ENCODE assay signal across 9 cellular contexts in the genomic region with DNA sequence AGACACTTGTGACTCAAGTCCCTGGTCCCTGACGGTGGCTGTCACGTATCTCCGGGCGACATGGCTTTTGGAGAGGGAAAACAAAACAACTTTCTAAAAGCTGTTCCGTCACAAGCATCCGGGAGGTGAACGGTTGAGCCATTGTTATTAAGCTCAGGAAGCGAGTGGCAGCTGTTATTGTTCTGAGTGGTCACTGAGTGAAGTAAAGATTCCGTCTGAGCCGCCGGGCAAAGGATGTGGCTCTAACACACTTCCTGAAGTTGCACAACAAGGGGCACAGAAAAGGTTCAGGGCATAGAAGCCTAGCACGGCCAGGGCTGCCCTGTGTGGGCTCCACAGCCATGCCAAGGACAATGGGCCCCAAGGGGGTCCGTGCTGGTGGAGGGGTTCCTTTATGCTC. TPM values are rescaled to one million over a fixed set of nuclear protein-coding genes. Genes with fewer than 3 reads are reported as not detected.
DNase-seq lines count a peak whose midpoint lies in the region; ATAC-seq and TF ChIP-seq lines count a peak whose summit lies in the region.
"Had no signal": no experiment of that assay in that cellular context is flagged by ENCODE, and none has a peak within 500 bp of the region (broad histone marks: within the 10 kb centered on the region; RNA-seq: fewer than 3 reads in every experiment).

No MANE protein-coding gene starts in this region.

- POLR2A ChIA-PET in activated CD8-positive, alpha-beta T cell treated with anti-CD3 and anti-CD28 coated beads, Interleukin-2, amount 10 ng/mL, durations not matched to agents 7 days and 5 days (lab: Charles Lee), result interaction anchor here (0.9 to 7.5 kb wide), 4 partner anchors 9 to 183 kb away, joined by 3 to 136 read pairs (median 3); a partner anchor contains a TSS

- peak overlapping the region; percentile 71 for H3K4me3 Mint-ChIP-seq in activated CD8-positive, alpha-beta T cell treated with anti-CD3 and anti-CD28 coated beads, Interleukin-2, amount 10 ng/mL, durations not matched to agents 7 days and 5 days
- H3K4me3 Mint-ChIP-seq in Calu3 (ENCODE audit: low read depth, unreplicated experiment), result no peak overlapping the region

- H3K27ac Mint-ChIP-seq in activated CD8-positive, alpha-beta T cell treated with anti-CD3 and anti-CD28 coated beads, Interleukin-2, amount 10 ng/mL, durations not matched to agents 7 days and 5 days, result peak overlapping the region; percentile 93
- H3K27ac Mint-ChIP-seq in Calu3 (ENCODE audit: unreplicated experiment), result no peak overlapping the region

- CTCF ChIA-PET in activated CD8-positive, alpha-beta T cell treated with anti-CD3 and anti-CD28 coated beads, Interleukin-2, amount 10 ng/mL, durations not matched to agents 7 days and 5 days (lab: Charles Lee), result interaction anchor here (0.6 to 3.1 kb wide), 6 partner anchors 9 to 479 kb away, joined by 3 to 24 read pairs (median 4); a partner anchor contains a TSS
- CTCF ChIA-PET in Calu3 (lab: Charles Lee), result no interaction called here

- peak; percentile 24 for ATAC-seq in activated CD8-positive, alpha-beta T cell treated with anti-CD3 and anti-CD28 coated beads, Interleukin-2, amount 10 ng/mL, durations not matched to agents 7 days and 5 days

- TF ChIP-seq CTCF in Calu3 (IDR thresholded peaks at IDR 0.05; ENCODE audit: unreplicated experiment), result no peak

- 30% methylated on average over 13 of the region's 13 CpGs for WGBS in thymus

- H3K4me3 ChIP-seq in thymus (ENCODE audit: low read length), result no peak overlapping the region

- DNase-seq in activated gamma-delta T cell treated with Interleukin-2 at 50 U/mL for 16 hours (peak; percentile 48), activated gamma-delta T cell (lab: John Stamatoyannopoulos, UW) (no peak), NCI-H2171 treated with DMSO at 0.1 percent for 48 hours (lab: John Stamatoyannopoulos, UW) (no peak), Calu3 (no peak), NCI-H774 (lab: John Stamatoyannopoulos, UW) (no peak)
- peak; percentile 73 for DNase-seq in activated CD8-positive, alpha-beta T cell treated with anti-CD3 and anti-CD28 coated beads, Interleukin-2, amount 10 ng/mL, durations not matched to agents 7 days and 5 days

- no peaks in the 10 kb centered on the region for H3K9me3 Mint-ChIP-seq in activated CD8-positive, alpha-beta T cell treated with anti-CD3 and anti-CD28 coated beads, Interleukin-2, amount 10 ng/mL, durations not matched to agents 7 days and 5 days (ENCODE audit: insufficient read depth)
- no peaks in the 10 kb centered on the region for H3K9me3 Mint-ChIP-seq in Calu3 (ENCODE audit: low read depth, unreplicated experiment)

- no TSS peak for BruUV-seq in Calu3 (replicated peaks; lab: Mats Ljungman, UMichigan)

- no peaks in the 10 kb centered on the region for H3K9me3 ChIP-seq in thymus (ENCODE audit: control insufficient read depth)

- H3K27me3 Mint-ChIP-seq in activated CD8-positive, alpha-beta T cell treated with anti-CD3 and anti-CD28 coated beads, Interleukin-2, amount 10 ng/mL, durations not matched to agents 7 days and 5 days (ENCODE audit: low read depth), result no peaks in the 10 kb centered on the region
- H3K27me3 Mint-ChIP-seq in Calu3 (ENCODE audit: unreplicated experiment), result peaks cover 31% of the 10 kb centered on the region

- H3K27ac ChIP-seq in layer of hippocampus (ENCODE audit: low read depth, low read length), result peak overlapping the region; percentile 65
- peak overlapping the region; percentile 67 for H3K27ac ChIP-seq in thymus (ENCODE audit: low read depth)

- peaks cover 11% of the 10 kb centered on the region for H3K36me3 ChIP-seq in thymus (ENCODE audit: control insufficient read depth, insufficient read depth)

- peaks cover 52% of the 10 kb centered on the region for H3K4me1 ChIP-seq in thymus (ENCODE audit: control insufficient read depth, insufficient read depth, low read length)

- peaks cover 90% of the 10 kb centered on the region for H3K36me3 Mint-ChIP-seq in activated CD8-positive, alpha-beta T cell treated with anti-CD3 and anti-CD28 coated beads, Interleukin-2, amount 10 ng/mL, durations not matched to agents 7 days and 5 days (ENCODE audit: low read depth)
- no peaks in the 10 kb centered on the region for H3K36me3 Mint-ChIP-seq in Calu3 (ENCODE audit: insufficient read depth, unreplicated experiment)

- intact Hi-C loops in Calu3 (cut with micrococcal nuclease; ENCODE audit: unreplicated experiment), result no loop called here

- H3K27me3 ChIP-seq in layer of hippocampus (ENCODE audit: control insufficient read depth, insufficient read depth, low read length) (no peaks in the 10 kb centered on the region), thymus (ENCODE audit: control insufficient read depth, insufficient read depth) (no peaks in the 10 kb centered on the region)

- peaks cover 84% of the 10 kb centered on the region for H3K4me1 Mint-ChIP-seq in activated CD8-positive, alpha-beta T cell treated with anti-CD3 and anti-CD28 coated beads, Interleukin-2, amount 10 ng/mL, durations not matched to agents 7 days and 5 days (ENCODE audit: low read depth)
- H3K4me1 Mint-ChIP-seq in Calu3 (ENCODE audit: low read depth, unreplicated experiment), result no peaks in the 10 kb centered on the region

RNA-seq across cellular contexts. Expression of a gene that starts 24.3 kb away (rescaled TPM):
- 100 to 1,000 TPM; 108 to 122 TPM for total RNA-seq in activated CD8-positive, alpha-beta T cell treated with anti-CD3 and anti-CD28 coated beads, Interleukin-2, amount 10 ng/mL, durations not matched to agents 7 days and 5 days
- polyA plus RNA-seq in thymus, result 42.0 TPM
- not detected in 2 replicates for total RNA-seq in Calu3 (2022)

RNA-seq across cellular contexts. Expression of a gene that starts 52.0 kb away (rescaled TPM):
- total RNA-seq in activated CD8-positive, alpha-beta T cell treated with anti-CD3 and anti-CD28 coated beads, Interleukin-2, amount 10 ng/mL, durations not matched to agents 7 days and 5 days, result not detected
- not detected for polyA plus RNA-seq in thymus
- total RNA-seq in Calu3 (2022), result not detected in 2 replicates
- total RNA-seq: subcutaneous adipose tissue had no signal

Comparison
In these comparisons a context has a peak if more than half of its experiments do, and no peak if none do; other contexts are left out.
1. DNase-seq: peak in activated gamma-delta T cell treated with Interleukin-2 at 50 U/mL for 16 hours (single experiment) and activated CD8-positive, alpha-beta T cell treated with anti-CD3 and anti-CD28 coated beads, Interleukin-2, amount 10 ng/mL, durations not matched to agents 7 days and 5 days (single experiment); none in activated gamma-delta T cell (single experiment), NCI-H2171 treated with DMSO at 0.1 percent for 48 hours (single experiment), Calu3 (single experiment) and NCI-H774 (single experiment).
2. RNA of a gene that starts 24.3 kb away (total RNA-seq): 108 to 122 TPM in activated CD8-positive, alpha-beta T cell treated with anti-CD3 and anti-CD28 coated beads, Interleukin-2, amount 10 ng/mL, durations not matched to agents 7 days and 5 days; not detected in Calu3; every median in the first group is over 100 times any median in the second.